Comparison of ENCODE assay signal across 12 cellular contexts in the genomic region with DNA sequence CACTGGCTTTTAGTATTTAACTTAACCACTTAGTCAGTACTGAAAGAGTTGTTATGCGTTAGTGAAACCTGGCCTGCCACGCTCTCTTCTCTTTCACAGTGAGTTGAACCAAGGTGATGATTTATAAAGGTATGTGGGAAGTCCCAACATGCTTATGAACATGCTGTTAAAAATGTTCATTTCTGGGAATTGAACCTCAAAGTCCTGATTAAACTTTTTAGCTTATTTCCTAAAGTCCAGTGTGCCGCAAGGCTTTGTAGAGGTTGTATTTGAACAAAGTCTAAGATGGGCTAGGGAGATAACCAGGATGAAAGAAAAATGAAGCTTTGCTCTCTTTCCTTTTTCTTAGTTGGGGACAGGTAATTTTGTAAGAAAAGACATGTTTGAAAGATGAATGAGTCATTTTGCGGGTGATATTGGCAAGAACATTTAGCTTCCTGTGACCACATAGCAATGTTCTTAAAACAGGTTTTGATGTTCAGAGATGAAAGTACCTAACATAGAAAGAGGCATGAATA.
A peak's percentile ranks its signal among the peaks of the same experiment; 100 is the strongest.
DNase-seq lines count a peak whose midpoint lies in the region; ATAC-seq, FAIRE-seq and TF ChIP-seq lines count a peak whose summit lies in the region.
"Had no signal": no experiment of that assay in that cellular context is flagged by ENCODE, and none has a peak within 500 bp of the region (broad histone marks: within the 10 kb centered on the region; RNA-seq: fewer than 3 reads in every experiment).

No MANE protein-coding gene starts in this region.

- intact Hi-C loops in GM12878 (cut with micrococcal nuclease; ENCODE audit: unreplicated experiment): loop anchor here (2.0 to 10.0 kb wide), 3 partner anchors 17 to 843 kb away; no protein-coding TSS in a partner anchor

- H3K36me3 ChIP-seq in GM12878 (ENCODE audit: control insufficient read depth in 2 of 2, insufficient read depth in 2 of 2, low read length in 1 of 2): no peaks in the 10 kb centered on the region
- H3K36me3 ChIP-seq: colonic mucosa, tibial artery had no signal

- peak; percentile 81 for ATAC-seq in GM18517 (IDR thresholded peaks at IDR 0.05; ENCODE audit: unreplicated experiment)
- ATAC-seq in GM21515 (IDR thresholded peaks at IDR 0.05; ENCODE audit: unreplicated experiment): peak; percentile 87
- peak; percentile 97 for ATAC-seq in HG03280 (IDR thresholded peaks at IDR 0.05; ENCODE audit: unreplicated experiment)
- peak; percentile 95 for ATAC-seq in GM12878

- no peaks in the 10 kb centered on the region for H3K79me2 ChIP-seq in GM12878 (ENCODE audit: control insufficient read depth, insufficient read depth, low read length)

- POLR2A ChIA-PET in GM12878 (lab: Charles Lee): interaction anchor here (0.6 to 1.0 kb wide), 3 partner anchors 97 to 1071 kb away, joined by 3 to 6 read pairs (median 3); no protein-coding TSS in a partner anchor

- H3K9me3 ChIP-seq in GM12878 (replicated peaks; ENCODE audit: control insufficient read depth, insufficient read depth, low read length): no peaks in the 10 kb centered on the region; the same call in 2 of the 3 replicates
- H3K9me3 ChIP-seq: colonic mucosa, tibial artery had no signal

- no peak for TF ChIP-seq CTCF in GM12878 (IDR thresholded peaks at IDR 0.05 in 2 of 3, conservative IDR thresholded peaks at IDR 0.05 in 1 of 3; ENCODE audit: control insufficient read depth in 2 of 3, extremely low read depth in 1 of 3, insufficient read depth in 1 of 3, low read depth in 3 of 3, low read length in 3 of 3)

- DNase-seq in GM12878 (ENCODE audit: low read depth, low spot score) (peak; percentile 69), NCI-H2107 (lab: John Stamatoyannopoulos, UW) (no peak), cerebellar nuclear complex (lab: John Stamatoyannopoulos, UW) (no peak), AG20443 (ENCODE audit: low spot score) (no peak), NCI-H2081 treated with DMSO at 0.1 percent for 48 hours (lab: John Stamatoyannopoulos, UW) (no peak)
- DNase-seq: colonic mucosa, kidney glomerular epithelial cell, T1000, tibial artery had no signal

- CTCF ChIA-PET in GM12878 (lab: Yijun Ruan, JAX): interaction anchor here (0.6 to 1.6 kb wide), 6 partner anchors 16 to 832 kb away, joined by 3 to 4 read pairs (median 3); no protein-coding TSS in a partner anchor

- H3K4me2 ChIP-seq in GM12878 (ENCODE audit: control insufficient read depth, insufficient read depth): peak overlapping the region; percentile 75

- H2AFZ ChIP-seq in GM12878 (ENCODE audit: control insufficient read depth, low read depth, low read length): peak overlapping the region; percentile 72

- WGBS in GM12878 (ENCODE audit: insufficient coverage, insufficient replicate concordance, low lambda C conversion rate, missing lambda C conversion rate): 0% methylated on average over 4 of the region's 4 CpGs

- SMC1A ChIA-PET in GM12878 (lab: Charles Lee; ENCODE audit: uncharacterized antibody, unreplicated experiment): interaction anchor here (0.8 to 4.2 kb wide), 18 partner anchors 10 to 278 kb away, joined by 3 to 21 read pairs (median 4); no protein-coding TSS in a partner anchor

- 0 out of 2 replicates have a peak, but pooled peaks have one; percentile 7 for TF ChIP-seq RAD21 in GM12878 (IDR thresholded peaks at IDR 0.05; ENCODE audit: insufficient read depth, low read depth, low read length)

- no peak for FAIRE-seq in GM12878 (lab: Jason Lieb, UNC)

- H3K27me3 ChIP-seq in GM12878 (replicated peaks in 1 of 2; ENCODE audit: control insufficient read depth in 2 of 2, insufficient read depth in 2 of 2, low read length in 1 of 2): no peaks in the 10 kb centered on the region
- H3K27me3 ChIP-seq: colonic mucosa, tibial artery had no signal

- no peaks in the 10 kb centered on the region; the same call in 1 of the 2 replicates for H3K4me1 ChIP-seq in GM12878 (ENCODE audit: control insufficient read depth, insufficient read depth, low read length)
- H3K4me1 ChIP-seq: colonic mucosa, tibial artery had no signal

- RAD21 ChIA-PET in GM12878 (lab: Charles Lee; ENCODE audit: unreplicated experiment): interaction anchor here (0.7 to 2.8 kb wide), 30 partner anchors 9 to 1019 kb away, joined by 3 to 19 read pairs (median 4); no protein-coding TSS in a partner anchor

- peak overlapping the region; percentile 90 for H3K27ac ChIP-seq in GM12878 (ENCODE audit: control insufficient read depth, insufficient read depth)
- H3K27ac ChIP-seq: colonic mucosa, tibial artery had no signal

- no peak for TF ChIP-seq POLR2A in GM12878 (IDR thresholded peaks at IDR 0.05; ENCODE audit: low read depth, low read length)

- H3K4me3 ChIP-seq in GM12878: no peak overlapping the region
- H3K4me3 ChIP-seq: colonic mucosa, tibial artery had no signal

- H3K9ac ChIP-seq in GM12878 (ENCODE audit: control insufficient read depth, insufficient read depth, low read length): no peak overlapping the region

- no peaks in the 10 kb centered on the region for H4K20me1 ChIP-seq in GM12878 (ENCODE audit: control insufficient read depth, insufficient read depth)

- BruUV-seq in GM12878 (replicated peaks; lab: Mats Ljungman, UMichigan): no TSS peak

- peak; percentile 63 to 81; a peak in 3 of 4 replicates for TF ChIP-seq EP300 in GM12878 (IDR thresholded peaks at IDR 0.05; ENCODE audit: borderline replicate concordance in 1 of 2, control insufficient read depth in 1 of 2, low read depth in 2 of 2, low read length in 2 of 2)

- in situ Hi-C loops in GM12878 (cut with MboI): no loop called here

TF ChIP-seq in GM12878, 131 proteins besides CTCF, POLR2A, EP300 and RAD21 (continues in another document):
- TF ChIP-seq CBFB (IDR thresholded peaks at IDR 0.05; ENCODE audit: low read depth) (peak; percentile 46; the same call in 1 of the 2 replicates), NBN (IDR thresholded peaks at IDR 0.05) (0 out of 2 replicates have a peak, but pooled peaks have one; percentile 28), CREB1 (IDR thresholded peaks at IDR 0.05; ENCODE audit: low read depth) (peak; percentile 40; the same call in 1 of the 2 replicates), FOXM1 (IDR thresholded peaks at IDR 0.05; ENCODE audit: low read depth, low read length) (peak; percentile 86; the same call in 1 of the 2 replicates), ETV6 (conservative IDR thresholded peaks at IDR 0.05 in 1 of 2, IDR thresholded peaks at IDR 0.05 in 1 of 2; ENCODE audit: borderline replicate concordance in 1 of 2, low read depth in 1 of 2) (peak in 1 of 2 experiments; percentile 67; a peak in 1 of 4 replicates), ZSCAN29 (IDR thresholded peaks at IDR 0.05) (no peak), YY1 (IDR thresholded peaks at IDR 0.05; ENCODE audit: low read depth, low read length) (no peak), POU2F2 (IDR thresholded peaks at IDR 0.05; ENCODE audit: borderline replicate concordance, low read depth, low read length) (no peak), CHD1 (IDR thresholded peaks at IDR 0.05; ENCODE audit: low read depth, low read length) (no peak)
- TF ChIP-seq, protein P1, sequence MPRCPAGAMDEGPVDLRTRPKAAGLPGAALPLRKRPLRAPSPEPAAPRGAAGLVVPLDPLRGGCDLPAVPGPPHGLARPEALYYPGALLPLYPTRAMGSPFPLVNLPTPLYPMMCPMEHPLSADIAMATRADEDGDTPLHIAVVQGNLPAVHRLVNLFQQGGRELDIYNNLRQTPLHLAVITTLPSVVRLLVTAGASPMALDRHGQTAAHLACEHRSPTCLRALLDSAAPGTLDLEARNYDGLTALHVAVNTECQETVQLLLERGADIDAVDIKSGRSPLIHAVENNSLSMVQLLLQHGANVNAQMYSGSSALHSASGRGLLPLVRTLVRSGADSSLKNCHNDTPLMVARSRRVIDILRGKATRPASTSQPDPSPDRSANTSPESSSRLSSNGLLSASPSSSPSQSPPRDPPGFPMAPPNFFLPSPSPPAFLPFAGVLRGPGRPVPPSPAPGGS (IDR thresholded peaks at IDR 0.05; ENCODE audit: borderline replicate concordance, insufficient read depth, low read depth, low read length, poor library complexity, severe bottlenecking): no peak
- TF ChIP-seq, protein P2, sequence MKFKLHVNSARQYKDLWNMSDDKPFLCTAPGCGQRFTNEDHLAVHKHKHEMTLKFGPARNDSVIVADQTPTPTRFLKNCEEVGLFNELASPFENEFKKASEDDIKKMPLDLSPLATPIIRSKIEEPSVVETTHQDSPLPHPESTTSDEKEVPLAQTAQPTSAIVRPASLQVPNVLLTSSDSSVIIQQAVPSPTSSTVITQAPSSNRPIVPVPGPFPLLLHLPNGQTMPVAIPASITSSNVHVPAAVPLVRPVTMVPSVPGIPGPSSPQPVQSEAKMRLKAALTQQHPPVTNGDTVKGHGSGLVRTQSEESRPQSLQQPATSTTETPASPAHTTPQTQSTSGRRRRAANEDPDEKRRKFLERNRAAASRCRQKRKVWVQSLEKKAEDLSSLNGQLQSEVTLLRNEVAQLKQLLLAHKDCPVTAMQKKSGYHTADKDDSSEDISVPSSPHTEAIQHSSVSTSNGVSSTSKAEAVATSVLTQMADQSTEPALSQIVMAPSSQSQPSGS (IDR thresholded peaks at IDR 0.05; ENCODE audit: low read length): peak; percentile 85
- TF ChIP-seq, protein P3, sequence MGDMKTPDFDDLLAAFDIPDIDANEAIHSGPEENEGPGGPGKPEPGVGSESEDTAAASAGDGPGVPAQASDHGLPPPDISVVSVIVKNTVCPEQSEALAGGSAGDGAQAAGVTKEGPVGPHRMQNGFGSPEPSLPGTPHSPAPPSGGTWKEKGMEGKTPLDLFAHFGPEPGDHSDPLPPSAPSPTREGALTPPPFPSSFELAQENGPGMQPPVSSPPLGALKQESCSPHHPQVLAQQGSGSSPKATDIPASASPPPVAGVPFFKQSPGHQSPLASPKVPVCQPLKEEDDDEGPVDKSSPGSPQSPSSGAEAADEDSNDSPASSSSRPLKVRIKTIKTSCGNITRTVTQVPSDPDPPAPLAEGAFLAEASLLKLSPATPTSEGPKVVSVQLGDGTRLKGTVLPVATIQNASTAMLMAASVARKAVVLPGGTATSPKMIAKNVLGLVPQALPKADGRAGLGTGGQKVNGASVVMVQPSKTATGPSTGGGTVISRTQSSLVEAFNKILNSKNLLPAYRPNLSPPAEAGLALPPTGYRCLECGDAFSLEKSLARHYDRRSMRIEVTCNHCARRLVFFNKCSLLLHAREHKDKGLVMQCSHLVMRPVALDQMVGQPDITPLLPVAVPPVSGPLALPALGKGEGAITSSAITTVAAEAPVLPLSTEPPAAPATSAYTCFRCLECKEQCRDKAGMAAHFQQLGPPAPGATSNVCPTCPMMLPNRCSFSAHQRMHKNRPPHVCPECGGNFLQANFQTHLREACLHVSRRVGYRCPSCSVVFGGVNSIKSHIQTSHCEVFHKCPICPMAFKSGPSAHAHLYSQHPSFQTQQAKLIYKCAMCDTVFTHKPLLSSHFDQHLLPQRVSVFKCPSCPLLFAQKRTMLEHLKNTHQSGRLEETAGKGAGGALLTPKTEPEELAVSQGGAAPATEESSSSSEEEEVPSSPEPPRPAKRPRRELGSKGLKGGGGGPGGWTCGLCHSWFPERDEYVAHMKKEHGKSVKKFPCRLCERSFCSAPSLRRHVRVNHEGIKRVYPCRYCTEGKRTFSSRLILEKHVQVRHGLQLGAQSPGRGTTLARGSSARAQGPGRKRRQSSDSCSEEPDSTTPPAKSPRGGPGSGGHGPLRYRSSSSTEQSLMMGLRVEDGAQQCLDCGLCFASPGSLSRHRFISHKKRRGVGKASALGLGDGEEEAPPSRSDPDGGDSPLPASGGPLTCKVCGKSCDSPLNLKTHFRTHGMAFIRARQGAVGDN (IDR thresholded peaks at IDR 0.05): no peak
